Comparison of ENCODE assay signal across 1 cellular context in genomic region chr6:127382413-127382812, GRCh38.
TF ChIP-seq lines count a peak whose summit lies in the region.

No MANE protein-coding gene starts in this region.

TF ChIP-seq in K562, 482 proteins besides CTCF, POLR2A, EP300 and RAD21 (continued from another document):
- TF ChIP-seq ZBTB11 (CRISPR knock-in tag; IDR thresholded peaks at IDR 0.05) (no peak), SNRNP70 (optimal IDR thresholded peaks at IDR 0.05; ENCODE audit: low read depth, low read length) (no peak), SRSF7 (optimal IDR thresholded peaks at IDR 0.05; ENCODE audit: low read depth, low read length) (no peak), TFE3 (CRISPR knock-in tag; IDR thresholded peaks at IDR 0.05) (no peak), E2F4 (CRISPR knock-in tag; IDR thresholded peaks at IDR 0.05; ENCODE audit: low read depth) (no peak), HDAC2 (IDR thresholded peaks at IDR 0.05) (no peak)
